7 cellular contexts compared by ENCODE assay signal in the genomic region with DNA sequence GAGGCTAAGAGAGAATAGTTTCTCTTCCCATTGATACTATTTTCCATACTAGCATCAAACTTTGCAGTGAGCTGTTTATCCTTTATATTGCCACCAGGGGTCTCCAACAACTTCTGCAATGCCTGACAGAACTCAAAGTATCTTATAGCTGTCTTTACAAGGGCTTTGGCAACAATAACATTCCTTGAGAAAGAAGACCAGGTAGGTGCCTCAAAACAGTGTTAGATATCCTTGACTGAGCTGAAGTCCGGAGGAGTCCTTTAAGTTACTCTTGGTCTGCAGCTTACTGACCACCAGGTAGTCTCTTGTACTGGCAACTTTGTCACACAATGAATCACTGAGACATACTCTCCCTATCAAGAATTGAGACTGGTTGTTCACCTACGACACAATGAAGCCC. TPM values are rescaled to one million over a fixed set of nuclear protein-coding genes. Genes with fewer than 3 reads are reported as not detected.
DNase-seq lines count a peak whose midpoint lies in the region; ATAC-seq, FAIRE-seq and TF ChIP-seq lines count a peak whose summit lies in the region.

No MANE protein-coding gene starts in this region.

- no peak for TF ChIP-seq POLR2A in K562 (conservative IDR thresholded peaks at IDR 0.05)
- TF ChIP-seq POLR2A in vagina (IDR thresholded peaks at IDR 0.05): no peak

- H3K9ac ChIP-seq in K562 (ENCODE audit: insufficient read depth in 1 of 2, low read depth in 2 of 2, low read length in 2 of 2) (no peak overlapping the region), keratinocyte (ENCODE audit: control insufficient read depth, extremely low read depth, insufficient read depth, low read length) (no peak overlapping the region)

- TF ChIP-seq CTCF in K562 (IDR thresholded peaks at IDR 0.05 in 2 of 3, conservative IDR thresholded peaks at IDR 0.05 in 1 of 3; ENCODE audit: insufficient read depth in 2 of 3, low read depth in 1 of 3, low read length in 3 of 3) (peak; percentile 70 to 92 (median 79)), keratinocyte (optimal IDR thresholded peaks at IDR 0.05 in 1 of 3, IDR thresholded peaks at IDR 0.05 in 1 of 3, conservative IDR thresholded peaks at IDR 0.05 in 1 of 3; ENCODE audit: extremely low read depth in 1 of 3, insufficient read depth in 2 of 3, low read length in 3 of 3) (peak in 2 of 3 experiments; percentile 59 to 76), vagina (IDR thresholded peaks at IDR 0.05) (peak; percentile 49 to 84 (median 75))

- no peak for TF ChIP-seq EP300 in K562 (IDR thresholded peaks at IDR 0.05; ENCODE audit: low read length)

- H3K4me2 ChIP-seq in K562 (ENCODE audit: insufficient read depth, low read length): no peak overlapping the region
- H3K4me2 ChIP-seq in keratinocyte (ENCODE audit: control insufficient read depth, extremely low read depth, insufficient read depth, low read depth, low read length): no peak overlapping the region

- H3K9me1 ChIP-seq in K562 (ENCODE audit: control insufficient read depth, insufficient read depth, low read length) (no peaks in the 10 kb centered on the region), keratinocyte (ENCODE audit: control insufficient read depth, extremely low read depth, insufficient read depth, low read length) (no peaks in the 10 kb centered on the region)

- POLR2A ChIA-PET in K562 (lab: Yijun Ruan, JAX): interaction anchor here (0.5 to 1.1 kb wide), 8 partner anchors 9 to 394 kb away, joined by 3 to 8 read pairs (median 4); no protein-coding TSS in a partner anchor

- H3K4me1 ChIP-seq in K562 (replicated peaks in 1 of 2; ENCODE audit: control insufficient read depth in 2 of 2, insufficient read depth in 2 of 2, low read length in 2 of 2) (peaks cover 0 to 5% of the 10 kb centered on the region in 2 experiments; a peak in 1 of 5 replicates), keratinocyte (ENCODE audit: control insufficient read depth, extremely low read depth, insufficient read depth, low read length) (peaks cover 18% of the 10 kb centered on the region), vagina (no peaks in the 10 kb centered on the region)

- dilution Hi-C loops in keratinocyte (cut with MboI; ENCODE audit: extremely low pct_ligation_motif_present, low sequenced_read_pairs): no loop called here

- no peaks in the 10 kb centered on the region for H3K9me3 ChIP-seq in K562 (replicated peaks; ENCODE audit: control insufficient read depth, insufficient read depth, low read depth, low read length)
- no peaks in the 10 kb centered on the region for H3K9me3 ChIP-seq in keratinocyte (ENCODE audit: control insufficient read depth, low read depth, low read length)
- no peaks in the 10 kb centered on the region for H3K9me3 ChIP-seq in vagina

- BruUV-seq in K562 (replicated peaks; lab: Mats Ljungman, UMichigan): no TSS peak

- DNase-seq in DMS 273 (lab: John Stamatoyannopoulos, UW; ENCODE audit: unreplicated experiment) (peak; percentile 58), NCI-H748 (lab: John Stamatoyannopoulos, UW; ENCODE audit: unreplicated experiment) (peak; percentile 43), K562 (ENCODE audit: extremely low read depth in 1 of 4, low spot score in 3 of 4) (peak; percentile 39 to 62 (median 48)), keratinocyte (ENCODE audit: low read depth, low spot score) (no peak), vagina (ENCODE audit: extremely low spot score in 2 of 2) (no peak)

- H3K79me2 ChIP-seq in K562 (ENCODE audit: control insufficient read depth, insufficient read depth, low read length): no peaks in the 10 kb centered on the region
- no peaks in the 10 kb centered on the region for H3K79me2 ChIP-seq in keratinocyte (ENCODE audit: control insufficient read depth, insufficient read depth, low read length)

- FAIRE-seq in K562 (lab: Jason Lieb, UNC) (peak; percentile 52), keratinocyte (lab: Jason Lieb, UNC) (peak; percentile 67)

- 0% methylated on average over 2 of the region's 2 CpGs for WGBS in K562 (ENCODE audit: insufficient coverage, low coverage, missing lambda C conversion rate)

- TF ChIP-seq RAD21 in K562 (CRISPR knock-in tag; conservative IDR thresholded peaks at IDR 0.05 in 1 of 2, IDR thresholded peaks at IDR 0.05 in 1 of 2): peak; percentile 98 to 99

- ATAC-seq in GM18867 (IDR thresholded peaks at IDR 0.05; ENCODE audit: unreplicated experiment) (peak; percentile 94), HG03045 (IDR thresholded peaks at IDR 0.05; ENCODE audit: unreplicated experiment) (peak; percentile 81), K562 (peak; percentile 93)

- H4K20me1 ChIP-seq in K562 (replicated peaks; ENCODE audit: control insufficient read depth, insufficient read depth, low read length) (no peaks in the 10 kb centered on the region), keratinocyte (ENCODE audit: control insufficient read depth, extremely low read depth, insufficient read depth, low read length) (no peaks in the 10 kb centered on the region)

- H2AFZ ChIP-seq in K562 (ENCODE audit: low read depth, low read length): no peak overlapping the region
- no peak overlapping the region for H2AFZ ChIP-seq in keratinocyte (ENCODE audit: control insufficient read depth, low read length)

- in situ Hi-C loops in K562 (cut with MboI): no loop called here

- H3K27me3 ChIP-seq in K562 (ENCODE audit: control insufficient read depth in 2 of 2, insufficient read depth in 2 of 2, low read length in 2 of 2) (no peaks in the 10 kb centered on the region), keratinocyte (ENCODE audit: control insufficient read depth, extremely low read depth, insufficient read depth, low read length) (no peaks in the 10 kb centered on the region), vagina (no peaks in the 10 kb centered on the region)

- intact Hi-C loops in K562 (cut with micrococcal nuclease): loop anchor here (1.0 to 2.0 kb wide), 5 partner anchors 30 to 409 kb away; a partner anchor contains a TSS
- intact Hi-C loops in vagina (cut with DNase I): no loop called here

- H3K36me3 ChIP-seq in K562 (ENCODE audit: control insufficient read depth, insufficient read depth, low read length): no peaks in the 10 kb centered on the region
- H3K36me3 ChIP-seq in keratinocyte (ENCODE audit: control insufficient read depth in 2 of 2, extremely low read depth in 1 of 2, insufficient read depth in 2 of 2, low read length in 2 of 2): no peaks in the 10 kb centered on the region
- no peaks in the 10 kb centered on the region for H3K36me3 ChIP-seq in vagina

- H3K27ac ChIP-seq in K562 (ENCODE audit: extremely low read depth, low read depth, low read length) (no peak overlapping the region), keratinocyte (ENCODE audit: control insufficient read depth, insufficient read depth, low read length) (no peak overlapping the region), vagina (no peak overlapping the region)

- no peak overlapping the region for H3K4me3 ChIP-seq in K562
- no peak overlapping the region for H3K4me3 ChIP-seq in keratinocyte (ENCODE audit: control insufficient read depth in 2 of 3, extremely low read depth in 1 of 3, insufficient read depth in 2 of 3, low read depth in 1 of 3, low read length in 3 of 3)
- no peak overlapping the region for H3K4me3 ChIP-seq in vagina

- CTCF ChIA-PET in K562 (lab: Yijun Ruan, JAX; ENCODE audit: low intra/inter-chr PET ratio): interaction anchor here (0.8 to 3.0 kb wide), 4 partner anchors 56 to 631 kb away, joined by 3 to 50 read pairs (median 7); no protein-coding TSS in a partner anchor

TF ChIP-seq in K562, 482 proteins besides CTCF, POLR2A, EP300 and RAD21 (continues in another document):
- TF ChIP-seq TBP (optimal IDR thresholded peaks at IDR 0.05; ENCODE audit: low read depth, low read length) (no peak), JUND (IDR thresholded peaks at IDR 0.05; ENCODE audit: borderline replicate concordance, low read depth, low read length) (peak; percentile 15; the same call in 1 of the 2 replicates), JUND (tag; IDR thresholded peaks at IDR 0.05; ENCODE audit: borderline replicate concordance, low read depth, low read length) (no peak), RCOR1 (IDR thresholded peaks at IDR 0.05; ENCODE audit: borderline replicate concordance in 1 of 2, low read depth in 2 of 2, low read length in 2 of 2) (0 out of 4 replicates have a peak, but pooled peaks of 1 of the 2 experiments have one; percentile 32)

RNA-seq across cellular contexts. Expression of a gene that starts 30.0 kb away (rescaled TPM):
- 19.0 and 47.8 TPM in 2 replicates for total RNA-seq in K562 (2011; cell fraction: chromatin; rRNA removed; ENCODE audit: low replicate concordance)
- 12.1 and 15.0 TPM in 2 replicates for total RNA-seq in K562 (2011; cell fraction: nucleolus; rRNA removed)
- total RNA-seq in K562 (2011; cell fraction: nucleoplasm; rRNA removed): 20.7 and 21.8 TPM in 2 replicates
- total RNA-seq in K562 (2014; rRNA removed) (57.6 and 61.6 TPM in 2 replicates), K562 (2014; rRNA removed; fragmentation: Illumina TruSeq; extraction: Trizol) (53.8 and 61.6 TPM in 2 replicates), K562 (2015; rRNA removed; fragmentation: Illumina TruSeq; extraction: Trizol) (40.9 and 43.8 TPM in 2 replicates), K562 (2021) (52.1 and 58.0 TPM in 2 replicates), vagina (87.7 TPM)
- polyA plus RNA-seq in K562 (2011; rRNA removed) (34.3 and 41.7 TPM in 2 replicates), K562 (2014; fragmentation: Illumina TruSeq; extraction: Trizol) (54.6 and 56.3 TPM in 2 replicates), K562 (2014; fragmentation: Nextera tagmentation; extraction: Ambion mirVana) (10 to 100 TPM; 20.7 to 26.3 TPM), K562 (2014; rRNA removed) (56.1 and 57.7 TPM in 2 replicates), keratinocyte (142 to 187 TPM (median 173 TPM) in 3 replicates)
- 13.8 and 21.1 TPM in 2 replicates for polyA plus RNA-seq in K562 (2011; cell fraction: cytosol; rRNA removed)
- polyA plus RNA-seq in K562 (2011; cell fraction: nucleus; rRNA removed): 18.6 and 49.8 TPM in 2 replicates
- 49.7 and 119 TPM in 2 replicates for polyA plus RNA-seq in K562 (2012)
- 27.7 and 33.4 TPM in 2 replicates for polyA minus RNA-seq in K562 (2011; rRNA and poly(A)+ RNA removed)
- polyA minus RNA-seq in K562 (2011; cell fraction: cytosol; rRNA and poly(A)+ RNA removed): 11.3 and 15.4 TPM in 2 replicates
- polyA minus RNA-seq in K562 (2011; cell fraction: nucleus; rRNA and poly(A)+ RNA removed): 7.0 and 26.5 TPM in 2 replicates
- 123 TPM for polyA plus RNA-seq in keratinocyte (2011; ENCODE audit: low read depth)
- 103 and 173 TPM in 2 replicates for polyA plus RNA-seq in keratinocyte (2011; cell fraction: cytosol; rRNA removed)
- 185 and 224 TPM in 2 replicates for polyA plus RNA-seq in keratinocyte (2011; cell fraction: nucleus; rRNA removed)
- polyA plus RNA-seq in keratinocyte (2012; ENCODE audit: low replicate concordance): 78.6 and 92.7 TPM in 2 replicates
- polyA minus RNA-seq in keratinocyte: 78.7 to 141 TPM (median 137 TPM) in 3 replicates
- 104 TPM for polyA minus RNA-seq in keratinocyte (2011; cell fraction: cytosol; rRNA and poly(A)+ RNA removed)
- 112 and 181 TPM in 2 replicates for polyA minus RNA-seq in keratinocyte (2011; cell fraction: nucleus; rRNA and poly(A)+ RNA removed)

Comparison
In these comparisons a context has a peak if more than half of its experiments do, and no peak if none do; other contexts are left out.
1. DNase-seq: peak in DMS 273 (single experiment), NCI-H748 (single experiment) and K562 (4 of 4); none in keratinocyte (single experiment) and vagina (0 of 2).
2. Peak in every context shown above with its lines, with median percentiles within 50 percentile points of each other: ATAC-seq and CTCF ChIP-seq.